ENCODE assay signal across 19 cellular contexts in genomic region chr11:61760946-61761345, GRCh38.
"Had no signal": no experiment of that assay in that cellular context is flagged by ENCODE, and none has a peak within 500 bp of the region (broad histone marks: within the 10 kb centered on the region; RNA-seq: fewer than 3 reads in every experiment).

No MANE protein-coding gene starts in this region.

- FAIRE-seq: urothelium cell line had no signal

- ATAC-seq: activated CD8-positive, alpha-beta memory T cell treated with anti-CD3 and anti-CD28 coated beads, Interleukin-2, amount 10 ng/mL, durations not matched to agents 7 days and 5 days; heart left ventricle; left lung had no signal

- H3K27ac ChIP-seq: adrenal gland, heart left ventricle, left lung, sigmoid colon, SK-N-MC, spleen, tibial artery had no signal

- H3K9me3 Mint-ChIP-seq: activated naive CD4-positive, alpha-beta T cell treated with anti-CD3 and anti-CD28 coated beads, Interleukin-2, amount 50 U/mL, for 24 hours; brain; nephron progenitor cell had no signal

- H3K4me3 Mint-ChIP-seq: activated CD8-positive, alpha-beta memory T cell treated with anti-CD3 and anti-CD28 coated beads, Interleukin-2, amount 10 ng/mL, durations not matched to agents 7 days and 5 days; activated naive CD4-positive, alpha-beta T cell treated with anti-CD3 and anti-CD28 coated beads, Interleukin-2, amount 50 U/mL, for 24 hours; brain; nephron progenitor cell had no signal

- H3K36me3 Mint-ChIP-seq: activated CD8-positive, alpha-beta memory T cell treated with anti-CD3 and anti-CD28 coated beads, Interleukin-2, amount 10 ng/mL, durations not matched to agents 7 days and 5 days; activated naive CD4-positive, alpha-beta T cell treated with anti-CD3 and anti-CD28 coated beads, Interleukin-2, amount 50 U/mL, for 24 hours; brain had no signal

- DNase-seq: activated CD4-positive, alpha-beta T cell treated with anti-CD3 and anti-CD28 coated beads for 1 hour; activated CD4-positive, alpha-beta T cell treated with anti-CD3 and anti-CD28 coated beads, Interleukin-2, amount 50 U/mL, for 4 hours; activated CD8-positive, alpha-beta memory T cell treated with anti-CD3 and anti-CD28 coated beads, Interleukin-2, amount 10 ng/mL, durations not matched to agents 7 days and 5 days; activated T-cell treated with anti-CD3 and anti-CD28 coated beads, Interleukin-2, amount 50 U/mL, for 1 hour; adrenal gland; effector memory CD4-positive, alpha-beta T cell; foreskin fibroblast; heart left ventricle; islet precursor cell; mesenchymal stem cell; nephron progenitor cell; sigmoid colon; spleen; tibial artery had no signal

- H3K4me1 ChIP-seq: adrenal gland, sigmoid colon, tibial artery had no signal

- H3K36me3 ChIP-seq: adrenal gland, heart left ventricle, left lung, sigmoid colon, spleen, tibial artery had no signal

- H3K27me3 ChIP-seq: adrenal gland had no signal

- H3K4me3 ChIP-seq: adrenal gland, heart left ventricle, left lung, sigmoid colon, SK-N-MC, spleen, tibial artery had no signal

- H3K9me3 ChIP-seq: adrenal gland, heart left ventricle, left lung, sigmoid colon, spleen, tibial artery had no signal

- H3K27me3 Mint-ChIP-seq: activated CD8-positive, alpha-beta memory T cell treated with anti-CD3 and anti-CD28 coated beads, Interleukin-2, amount 10 ng/mL, durations not matched to agents 7 days and 5 days; brain had no signal

- H3K27ac Mint-ChIP-seq: activated CD8-positive, alpha-beta memory T cell treated with anti-CD3 and anti-CD28 coated beads, Interleukin-2, amount 10 ng/mL, durations not matched to agents 7 days and 5 days; activated naive CD4-positive, alpha-beta T cell treated with anti-CD3 and anti-CD28 coated beads, Interleukin-2, amount 50 U/mL, for 24 hours; nephron progenitor cell had no signal
